8 cellular contexts compared by ENCODE assay signal in genomic region chr15:52658955-52659354, GRCh38. TPM values are rescaled to one million over a fixed set of nuclear protein-coding genes. Genes with fewer than 3 reads are reported as not detected.
DNase-seq lines count a peak whose midpoint lies in the region; ATAC-seq lines count a peak whose summit lies in the region.

No MANE protein-coding gene starts in this region.

- H3K27ac Mint-ChIP-seq in CD4-positive, CD25-positive, alpha-beta regulatory T cell = peak overlapping the region; percentile 4 to 92 (median 43)

- peaks cover 12 to 59% (median 51%) of the 10 kb centered on the region in 4 donors for H3K4me1 Mint-ChIP-seq in CD4-positive, CD25-positive, alpha-beta regulatory T cell

- no peaks in the 10 kb centered on the region for H3K9me3 ChIP-seq in CD4-positive, CD25-positive, alpha-beta regulatory T cell (ENCODE audit: control insufficient read depth in 2 of 2, low read length in 2 of 2)

- no peak overlapping the region for H3K4me3 ChIP-seq in CD4-positive, CD25-positive, alpha-beta regulatory T cell (ENCODE audit: low read depth, low read length)

- H3K36me3 Mint-ChIP-seq in CD4-positive, CD25-positive, alpha-beta regulatory T cell = peaks cover 48% of the 10 kb centered on the region

- peaks cover 58% of the 10 kb centered on the region for H3K36me3 ChIP-seq in CD4-positive, CD25-positive, alpha-beta regulatory T cell (ENCODE audit: control insufficient read depth, insufficient read depth, low read length)

- H3K27ac ChIP-seq in CD4-positive, CD25-positive, alpha-beta regulatory T cell (ENCODE audit: insufficient read depth, low read length, poor library complexity, severe bottlenecking) = peak overlapping the region; percentile 28

- no peaks in the 10 kb centered on the region for H3K27me3 Mint-ChIP-seq in CD4-positive, CD25-positive, alpha-beta regulatory T cell

- no peaks in the 10 kb centered on the region for H3K9me3 Mint-ChIP-seq in CD4-positive, CD25-positive, alpha-beta regulatory T cell

- peak in 2 of 3 donors; percentile 41 to 67 for DNase-seq in CD4-positive, CD25-positive, alpha-beta regulatory T cell
- peak; percentile 7 for DNase-seq in activated gamma-delta T cell treated with anti-CD3 and anti-CD28 coated beads, Interleukin-2, amount 50 U/mL, for 16 hours (ENCODE audit: low read depth)
- no peak for DNase-seq in NCI-H345 (lab: John Stamatoyannopoulos, UW)
- DNase-seq in CD1c-positive myeloid dendritic cell (ENCODE audit: extremely low spot score) = no peak
- no peak for DNase-seq in cerebellar cortex (ENCODE audit: low spot score)
- DNase-seq in SW480 (ENCODE audit: low spot score) = no peak

- H3K4me3 Mint-ChIP-seq in CD4-positive, CD25-positive, alpha-beta regulatory T cell = peak overlapping the region in 2 of 4 donors; percentile 14 to 56

- peak; percentile 83 to 86 for ATAC-seq in CD4-positive, CD25-positive, alpha-beta regulatory T cell (ENCODE audit: low read depth in 2 of 2)
- ATAC-seq in GM19395 (IDR thresholded peaks at IDR 0.05; ENCODE audit: unreplicated experiment) = peak; percentile 93
- peak; percentile 85 for ATAC-seq in HG03159 (IDR thresholded peaks at IDR 0.05; ENCODE audit: unreplicated experiment)

- no peaks in the 10 kb centered on the region for H3K27me3 ChIP-seq in CD4-positive, CD25-positive, alpha-beta regulatory T cell (ENCODE audit: control insufficient read depth, insufficient read depth, low read length)

- H3K4me1 ChIP-seq in CD4-positive, CD25-positive, alpha-beta regulatory T cell (ENCODE audit: control insufficient read depth, insufficient read depth, low read length, poor library complexity, severe bottlenecking) = peaks cover 31% of the 10 kb centered on the region

RNA-seq across cellular contexts. Expression of gene ATOSA, which starts 20.2 kb away (rescaled TPM):
- total RNA-seq in CD4-positive, CD25-positive, alpha-beta regulatory T cell = 139 TPM
- polyA plus RNA-seq in CD4-positive, CD25-positive, alpha-beta regulatory T cell = 10 to 100 TPM; 13.5 to 20.5 (median 17.8) TPM

Comparison
In these comparisons a context has a peak if more than half of its experiments do, and no peak if none do; other contexts are left out.
1. DNase-seq: peak in CD4-positive, CD25-positive, alpha-beta regulatory T cell (2 of 3) and activated gamma-delta T cell treated with anti-CD3 and anti-CD28 coated beads, Interleukin-2, amount 50 U/mL, for 16 hours (single experiment); none in NCI-H345 (single experiment), CD1c-positive myeloid dendritic cell (single experiment), cerebellar cortex (single experiment) and SW480 (single experiment).
2. Peak in every context shown above with its lines, with median percentiles within 50 percentile points of each other: ATAC-seq.